26 cellular contexts compared by ENCODE assay signal in genomic region chr6:138084904-138085838, GRCh38.
"Had no signal": no experiment of that assay in that cellular context is flagged by ENCODE, and none has a peak within 500 bp of the region (broad histone marks: within the 10 kb centered on the region; RNA-seq: fewer than 3 reads in every experiment).

No MANE protein-coding gene starts in this region.

- H3K36me3 Mint-ChIP-seq: stimulated activated memory B cell treated with anti-CD40 and anti-IgM and Interleukin-4, amounts not matched to agents 10 μg/mL and 1 μg/mL and 100 μg/mL, for 72 hours had no signal

- H3K4me1 ChIP-seq: heart left ventricle, left lung had no signal

- H3K9me3 Mint-ChIP-seq: activated CD4-positive, alpha-beta memory T cell treated with anti-CD3 and anti-CD28 coated beads, Interleukin-2, amount 10 ng/mL, durations not matched to agents 7 days and 5 days; activated CD4-positive, alpha-beta T cell treated with anti-CD3 and anti-CD28 coated beads, Interleukin-2, amount 10 ng/mL, durations not matched to agents 7 days and 5 days; activated T-cell treated with anti-CD3 and anti-CD28 coated beads, Interleukin-2, amount 50 U/mL, for 4 hours; activated T-helper 17 cell treated with anti-CD3 and anti-CD28 coated beads, Interleukin-2, amount 50 U/mL, for 72 hours; stimulated activated memory B cell treated with anti-CD40 and anti-IgM and Interleukin-4, amounts not matched to agents 10 μg/mL and 1 μg/mL and 100 μg/mL, for 72 hours; stimulated activated naive CD8-positive, alpha-beta T cell treated with anti-CD3 and anti-CD28 coated beads, Interleukin-15, amount 100 ng/mL, for 72 hours had no signal

- H3K27ac Mint-ChIP-seq: activated CD4-positive, alpha-beta memory T cell treated with anti-CD3 and anti-CD28 coated beads, Interleukin-2, amount 10 ng/mL, durations not matched to agents 7 days and 5 days; activated CD4-positive, alpha-beta T cell treated with anti-CD3 and anti-CD28 coated beads, Interleukin-2, amount 10 ng/mL, durations not matched to agents 7 days and 5 days; activated T-helper 17 cell treated with anti-CD3 and anti-CD28 coated beads, Interleukin-2, amount 50 U/mL, for 72 hours; nephron; stimulated activated memory B cell treated with anti-CD40 and anti-IgM and Interleukin-4, amounts not matched to agents 10 μg/mL and 1 μg/mL and 100 μg/mL, for 72 hours; stimulated activated naive CD8-positive, alpha-beta T cell treated with anti-CD3 and anti-CD28 coated beads, Interleukin-15, amount 100 ng/mL, for 72 hours had no signal

- DNase-seq: activated CD4-positive, alpha-beta memory T cell treated with anti-CD3 and anti-CD28 coated beads, Interleukin-2, amount 10 ng/mL, durations not matched to agents 7 days and 5 days; activated CD4-positive, alpha-beta T cell treated with anti-CD3 and anti-CD28 coated beads for 1 hour; activated CD4-positive, alpha-beta T cell treated with anti-CD3 and anti-CD28 coated beads, Interleukin-2, amount 10 ng/mL, durations not matched to agents 7 days and 5 days; activated gamma-delta T cell treated with Interleukin-2 at 50 U/mL for 16 hours; activated naive CD4-positive, alpha-beta T cell treated with anti-CD3 and anti-CD28 coated beads, Interleukin-2, amount 50 U/mL, for 16 hours; activated T-cell treated with anti-CD3 and anti-CD28 coated beads, Interleukin-2, amount 50 U/mL, for 4 hours; amniotic stem cell; caudate nucleus; foreskin keratinocyte; heart left ventricle; kidney glomerular epithelial cell; left lung; stimulated activated CD4-positive, alpha-beta T cell treated with anti-CD3 and anti-CD28 coated beads, Interleukin-4, amount 100 ng/mL, for 24 hours; stimulated activated naive CD8-positive, alpha-beta T cell treated with anti-CD3 and anti-CD28 coated beads, Interleukin-15, amount 100 ng/mL, for 72 hours; substantia nigra; T-helper 9 cell; tibial artery; upper lobe of right lung had no signal

- H3K9me3 ChIP-seq: left lung, neutrophil, tibial artery, upper lobe of right lung had no signal

- H3K4me1 Mint-ChIP-seq: activated CD4-positive, alpha-beta memory T cell treated with anti-CD3 and anti-CD28 coated beads, Interleukin-2, amount 10 ng/mL, durations not matched to agents 7 days and 5 days; activated CD4-positive, alpha-beta T cell treated with anti-CD3 and anti-CD28 coated beads, Interleukin-2, amount 10 ng/mL, durations not matched to agents 7 days and 5 days; activated T-helper 17 cell treated with anti-CD3 and anti-CD28 coated beads, Interleukin-2, amount 50 U/mL, for 72 hours; nephron; stimulated activated memory B cell treated with anti-CD40 and anti-IgM and Interleukin-4, amounts not matched to agents 10 μg/mL and 1 μg/mL and 100 μg/mL, for 72 hours; stimulated activated naive CD8-positive, alpha-beta T cell treated with anti-CD3 and anti-CD28 coated beads, Interleukin-15, amount 100 ng/mL, for 72 hours had no signal

- H3K27me3 ChIP-seq: esophagus muscularis mucosa, foreskin keratinocyte, tibial artery, upper lobe of right lung had no signal

- H3K27me3 Mint-ChIP-seq: activated T-helper 17 cell treated with anti-CD3 and anti-CD28 coated beads, Interleukin-2, amount 50 U/mL, for 72 hours had no signal

- H3K36me3 ChIP-seq: left lung, neutrophil, upper lobe of right lung had no signal

- H3K27ac ChIP-seq: esophagus muscularis mucosa, foreskin keratinocyte, heart left ventricle, left lung, neutrophil, tibial artery, upper lobe of right lung had no signal

- H3K4me3 Mint-ChIP-seq: activated CD4-positive, alpha-beta memory T cell treated with anti-CD3 and anti-CD28 coated beads, Interleukin-2, amount 10 ng/mL, durations not matched to agents 7 days and 5 days; activated CD4-positive, alpha-beta T cell treated with anti-CD3 and anti-CD28 coated beads, Interleukin-2, amount 10 ng/mL, durations not matched to agents 7 days and 5 days; activated T-cell treated with anti-CD3 and anti-CD28 coated beads, Interleukin-2, amount 50 U/mL, for 4 hours; activated T-helper 17 cell treated with anti-CD3 and anti-CD28 coated beads, Interleukin-2, amount 50 U/mL, for 72 hours; nephron; stimulated activated memory B cell treated with anti-CD40 and anti-IgM and Interleukin-4, amounts not matched to agents 10 μg/mL and 1 μg/mL and 100 μg/mL, for 72 hours; stimulated activated naive CD8-positive, alpha-beta T cell treated with anti-CD3 and anti-CD28 coated beads, Interleukin-15, amount 100 ng/mL, for 72 hours had no signal

- H3K4me3 ChIP-seq: esophagus muscularis mucosa, heart left ventricle, left lung, lung, skin epidermis, tibial artery, upper lobe of right lung had no signal

- ATAC-seq: activated T-cell treated with anti-CD3 and anti-CD28 coated beads, Interleukin-2, amount 50 U/mL, for 4 hours; activated T-helper 17 cell treated with anti-CD3 and anti-CD28 coated beads, Interleukin-2, amount 50 U/mL, for 72 hours; foreskin keratinocyte; heart left ventricle; left lung; sciatic nerve; stimulated activated memory B cell treated with anti-CD40 and anti-IgM and Interleukin-4, amounts not matched to agents 10 μg/mL and 1 μg/mL and 100 μg/mL, for 72 hours; stimulated activated naive CD8-positive, alpha-beta T cell treated with anti-CD3 and anti-CD28 coated beads, Interleukin-15, amount 100 ng/mL, for 72 hours; upper lobe of right lung had no signal
